Comparison of ENCODE assay signal across 8 cellular contexts in genomic region chr12:107092669-107093546, GRCh38. TPM values are rescaled to one million over a fixed set of nuclear protein-coding genes. Genes with fewer than 3 reads are reported as not detected.
DNase-seq lines count a peak whose midpoint lies in the region; ATAC-seq and TF ChIP-seq lines count a peak whose summit lies in the region.

No MANE protein-coding gene starts in this region.

- H3K27ac Mint-ChIP-seq in CD4-positive, alpha-beta memory T cell: no peak overlapping the region
- no peak overlapping the region for H3K27ac Mint-ChIP-seq in central memory CD8-positive, alpha-beta T cell (ENCODE audit: low read depth)

- H3K4me3 Mint-ChIP-seq in CD4-positive, alpha-beta memory T cell: no peak overlapping the region
- no peak overlapping the region for H3K4me3 Mint-ChIP-seq in central memory CD8-positive, alpha-beta T cell

- peaks cover 30% of the 10 kb centered on the region for H3K4me1 ChIP-seq in CD4-positive, alpha-beta memory T cell (ENCODE audit: insufficient read depth, low read length)
- H3K4me1 ChIP-seq in liver (ENCODE audit: control insufficient read depth in 4 of 4, insufficient read depth in 4 of 4, low read length in 3 of 4): peaks cover 0 to 26% (median 5%) of the 10 kb centered on the region in 4 donors

- intact Hi-C loops in CD4-positive, alpha-beta memory T cell (cut with micrococcal nuclease): loop anchor here (1.0 to 10.0 kb wide), 14 partner anchors 11 to 1422 kb away; partner anchors contain the start of genes CKAP4, FICD, PRDM4 and PWP1

- H3K36me3 ChIP-seq in CD4-positive, alpha-beta memory T cell (ENCODE audit: insufficient read depth, low read length): no peaks in the 10 kb centered on the region
- H3K36me3 ChIP-seq in liver (ENCODE audit: control insufficient read depth in 4 of 4, insufficient read depth in 3 of 4, low read depth in 1 of 4, low read length in 3 of 4): no peaks in the 10 kb centered on the region

- CTCF ChIA-PET in CD4-positive, alpha-beta memory T cell (lab: Charles Lee; ENCODE audit: partially characterized antibody): interaction anchor here (0.7 to 8.1 kb wide), 10 partner anchors 10 to 1961 kb away, joined by 3 to 153 read pairs (median 4); partner anchors contain the start of gene MTERF2

- H3K27me3 ChIP-seq in CD4-positive, alpha-beta memory T cell (ENCODE audit: insufficient read depth, low read length): no peaks in the 10 kb centered on the region
- no peaks in the 10 kb centered on the region for H3K27me3 ChIP-seq in liver (ENCODE audit: control insufficient read depth in 4 of 4, insufficient read depth in 4 of 4, low read length in 3 of 4)

- under 1% methylated on average over 83 of the region's 83 CpGs for WGBS in liver

- peaks cover 0 to 4% of the 10 kb centered on the region in 2 donors for H3K27me3 Mint-ChIP-seq in CD4-positive, alpha-beta memory T cell
- H3K27me3 Mint-ChIP-seq in central memory CD8-positive, alpha-beta T cell: peaks cover 12% of the 10 kb centered on the region

- peaks cover 0 to 3% (median 0%) of the 10 kb centered on the region in 8 donors for H3K9me3 Mint-ChIP-seq in CD4-positive, alpha-beta memory T cell
- no peaks in the 10 kb centered on the region for H3K9me3 Mint-ChIP-seq in central memory CD8-positive, alpha-beta T cell

- peak overlapping the region; percentile 94 to 98 for H3K4me3 ChIP-seq in CD4-positive, alpha-beta memory T cell (ENCODE audit: low read length in 2 of 2)
- H3K4me3 ChIP-seq in liver (ENCODE audit: low read depth in 1 of 3, low read length in 3 of 3): peak overlapping the region; percentile 82 to 86 (median 84)

- ATAC-seq in central memory CD8-positive, alpha-beta T cell (replicated peaks; ENCODE audit: extremely low read depth, poor library complexity, severe bottlenecking): peak; percentile 52

- peak overlapping the region; percentile 90 to 97 for H3K9ac ChIP-seq in liver (ENCODE audit: low read depth in 1 of 2, low read length in 2 of 2)

- peak overlapping the region; percentile 99 for H3K27ac ChIP-seq in CD4-positive, alpha-beta memory T cell (ENCODE audit: low read depth, low read length)
- peak overlapping the region; percentile 82 for H3K27ac ChIP-seq in VCaP
- H3K27ac ChIP-seq in liver (ENCODE audit: low read depth in 1 of 2, low read length in 2 of 2): peak overlapping the region; percentile 98 to 100

- TF ChIP-seq RAD21 in liver (IDR thresholded peaks at IDR 0.05): no peak

- POLR2A ChIA-PET in CD4-positive, alpha-beta memory T cell (lab: Charles Lee; ENCODE audit: partially characterized antibody): interaction anchor here (0.6 to 3.4 kb wide), 12 partner anchors 13 to 1468 kb away, joined by 3 to 40 read pairs (median 3); partner anchors contain the start of genes SART3 and TMEM263

- H3K4me1 Mint-ChIP-seq in CD4-positive, alpha-beta memory T cell: peaks cover 5 to 24% (median 13%) of the 10 kb centered on the region in 4 donors
- peaks cover 23% of the 10 kb centered on the region for H3K4me1 Mint-ChIP-seq in central memory CD8-positive, alpha-beta T cell

- TF ChIP-seq CTCF in GM20000 (IDR thresholded peaks at IDR 0.05; ENCODE audit: extremely low read depth, missing control alignments) (no peak), VCaP (conservative IDR thresholded peaks at IDR 0.05) (no peak), liver (IDR thresholded peaks at IDR 0.05; ENCODE audit: low read depth, low read length, missing input control) (no peak)

- peaks cover 8 to 9% of the 10 kb centered on the region in 2 donors for H3K36me3 Mint-ChIP-seq in CD4-positive, alpha-beta memory T cell
- H3K36me3 Mint-ChIP-seq in central memory CD8-positive, alpha-beta T cell (ENCODE audit: insufficient read depth): peaks cover 8% of the 10 kb centered on the region

- DNase-seq in CD4-positive, alpha-beta memory T cell: peak; percentile 64 to 89 (median 72)
- DNase-seq in GM20000 (ENCODE audit: low spot score) (peak; percentile 27), HUDEP-2 (lab: John Stamatoyannopoulos, UW; ENCODE audit: unreplicated experiment in 76 of 76) (peak in 40 of 76 experiments; percentile 3 to 76 (median 48)), NCI-H128 (lab: John Stamatoyannopoulos, UW; ENCODE audit: unreplicated experiment) (no peak)
- peak; percentile 45 to 56 for DNase-seq in central memory CD8-positive, alpha-beta T cell (ENCODE audit: low spot score in 2 of 2)
- DNase-seq in stimulated activated CD4-positive, alpha-beta T cell treated with anti-CD3 and anti-CD28 coated beads, Interleukin-4, amount 100 ng/mL, for 4 hours: peak; percentile 66 to 86

- no peaks in the 10 kb centered on the region for H3K9me3 ChIP-seq in CD4-positive, alpha-beta memory T cell (ENCODE audit: control insufficient read depth in 1 of 2, low read length in 2 of 2)
- H3K9me3 ChIP-seq in liver (ENCODE audit: control insufficient read depth in 4 of 4, low read length in 3 of 4): no peaks in the 10 kb centered on the region

TF ChIP-seq in liver, 16 proteins besides CTCF, POLR2A, EP300 and RAD21:
- TF ChIP-seq TAF1 (conservative IDR thresholded peaks at IDR 0.05): peak; percentile 10
- TF ChIP-seq HNF4G (IDR thresholded peaks at IDR 0.05): no peak
- peak in 1 of 2 donors; percentile 8 for TF ChIP-seq JUND (IDR thresholded peaks at IDR 0.05)

RNA-seq across cellular contexts. Expression of gene CRY1, which starts 0.4 kb away (rescaled TPM):
- 10 to 100 TPM; 31.1 to 32.2 TPM for total RNA-seq in CD4-positive, alpha-beta memory T cell
- 10 to 100 TPM; 27.6 to 37.3 TPM for polyA plus RNA-seq in CD4-positive, alpha-beta memory T cell
- 10 to 100 TPM in 1 of 2 donors, 1 to 10 TPM in 1; 9.8 to 16.6 TPM for total RNA-seq in liver
- 10 to 100 TPM in 1 of 2 donors, 1 to 10 TPM in 1; 5.7 to 10.4 TPM for polyA plus RNA-seq in liver
